ENCODE assay signal across 20 cellular contexts in the genomic region with DNA sequence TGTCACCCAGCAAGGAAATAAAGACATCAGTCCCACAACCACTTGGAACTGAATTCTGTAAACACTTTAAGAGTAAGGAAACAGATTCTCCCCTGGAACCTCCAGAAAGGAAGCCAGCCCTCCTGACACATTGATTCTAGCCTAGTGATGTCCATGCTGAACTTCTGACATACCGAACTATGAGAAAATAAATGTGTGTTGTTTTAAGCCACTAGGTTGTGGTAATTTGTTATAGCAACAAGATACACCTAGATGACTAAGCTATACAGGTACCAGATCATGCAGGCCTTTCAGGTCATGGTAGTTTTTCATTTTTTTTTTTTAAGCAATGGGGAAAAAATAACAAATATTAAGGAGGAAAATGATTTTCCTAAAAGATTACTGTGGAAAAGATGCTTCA. TPM values are rescaled to one million over a fixed set of nuclear protein-coding genes. Genes with fewer than 3 reads are reported as not detected.
DNase-seq lines count a peak whose midpoint lies in the region; ATAC-seq and TF ChIP-seq lines count a peak whose summit lies in the region.
"Had no signal": no experiment of that assay in that cellular context is flagged by ENCODE, and none has a peak within 500 bp of the region (broad histone marks: within the 10 kb centered on the region; RNA-seq: fewer than 3 reads in every experiment).

No MANE protein-coding gene starts in this region.

- no peaks in the 10 kb centered on the region for H3K9me3 ChIP-seq in PC-3 (ENCODE audit: low read length)
- H3K9me3 ChIP-seq: A549 had no signal

- H3K4me2 ChIP-seq in PC-3 (ENCODE audit: low read length): peak overlapping the region; percentile 5
- H3K4me2 ChIP-seq: A549 had no signal

- BruUV-seq in Calu3 (replicated peaks; lab: Mats Ljungman, UMichigan) (no TSS peak), PC-3 (replicated peaks; lab: Mats Ljungman, UMichigan) (no TSS peak)

- ATAC-seq in PC-3 (peak; percentile 96), omental fat pad (ENCODE audit: low FRiP score) (no peak)
- ATAC-seq: A549, GM12878 had no signal

- intact Hi-C loops in Calu3 (cut with micrococcal nuclease; ENCODE audit: unreplicated experiment) (no loop called here), PC-3 (cut with micrococcal nuclease) (no loop called here), posterior cingulate gyrus (cut with DNase I) (no loop called here)

- H4K20me1 ChIP-seq in PC-3 (ENCODE audit: low read length): no peaks in the 10 kb centered on the region

- no peak overlapping the region for H3K4me3 Mint-ChIP-seq in Calu3 (ENCODE audit: low read depth, unreplicated experiment)
- H3K4me3 Mint-ChIP-seq: CD4-positive, alpha-beta memory T cell had no signal

- no peaks in the 10 kb centered on the region for H3K4me1 Mint-ChIP-seq in Calu3 (ENCODE audit: low read depth, unreplicated experiment)
- H3K4me1 Mint-ChIP-seq: CD4-positive, alpha-beta memory T cell had no signal

- no peaks in the 10 kb centered on the region for H3K27me3 ChIP-seq in PC-3 (ENCODE audit: low read length)

- peak overlapping the region; percentile 57 for H3K27ac ChIP-seq in PC-3 (ENCODE audit: low read length)
- H3K27ac ChIP-seq: A549, GM23248 had no signal

- no peaks in the 10 kb centered on the region for H3K27me3 Mint-ChIP-seq in Calu3 (ENCODE audit: unreplicated experiment)

- peak overlapping the region; percentile 12 for H2AFZ ChIP-seq in PC-3 (ENCODE audit: low read length)
- H2AFZ ChIP-seq: GM23248 had no signal

- CTCF ChIA-PET in Calu3 (lab: Charles Lee) (no interaction called here), PC-3 (lab: Charles Lee) (no interaction called here)

- TF ChIP-seq CTCF in Calu3 (IDR thresholded peaks at IDR 0.05; ENCODE audit: unreplicated experiment) (no peak), PC-3 (conservative IDR thresholded peaks at IDR 0.05; ENCODE audit: low read depth, low read length) (no peak), omental fat pad (IDR thresholded peaks at IDR 0.05) (no peak)

- POLR2A ChIA-PET in PC-3 (lab: Charles Lee; ENCODE audit: unreplicated experiment): no interaction called here

- DNase-seq in Calu3: peak; percentile 4
- DNase-seq in PC-3: peak; percentile 91
- peak; percentile 5 for DNase-seq in kidney tubule cell (ENCODE audit: low spot score)
- DNase-seq in D341Med (ENCODE audit: low spot score): no peak
- no peak for DNase-seq in posterior cingulate gyrus
- no peak for DNase-seq in omental fat pad (ENCODE audit: low spot score)
- DNase-seq: 8988T; ACHN; C1 segment of cervical spinal cord; CD4-positive, alpha-beta memory T cell; COR-L47; DMS 273 treated with DMSO at 0.1 percent for 48 hours; DMS79; EL; GDM1; GM23248; H7; HCEC 1CT had no signal

- no peaks in the 10 kb centered on the region for H3K9me2 ChIP-seq in PC-3 (replicated peaks; ENCODE audit: low read length)

- H3K9me3 Mint-ChIP-seq in Calu3 (ENCODE audit: low read depth, unreplicated experiment): peaks cover 5% of the 10 kb centered on the region

- no peaks in the 10 kb centered on the region for H3K36me3 ChIP-seq in PC-3 (ENCODE audit: low read depth, low read length)

- H3K4me1 ChIP-seq in PC-3 (ENCODE audit: insufficient read depth, low read length): peaks cover 15% of the 10 kb centered on the region
- H3K4me1 ChIP-seq: A549 had no signal

- H3K79me2 ChIP-seq in PC-3 (ENCODE audit: low read length): no peaks in the 10 kb centered on the region

- no peak overlapping the region for H3K27ac Mint-ChIP-seq in Calu3 (ENCODE audit: unreplicated experiment)
- H3K27ac Mint-ChIP-seq: CD4-positive, alpha-beta memory T cell had no signal

- no peaks in the 10 kb centered on the region for H3K36me3 Mint-ChIP-seq in Calu3 (ENCODE audit: insufficient read depth, unreplicated experiment)
- H3K36me3 Mint-ChIP-seq: CD4-positive, alpha-beta memory T cell had no signal

- no peaks in the 10 kb centered on the region for H3F3A ChIP-seq in PC-3 (ENCODE audit: low read length, unreplicated experiment)

- peak overlapping the region; percentile 1; the same call in 1 of the 2 replicates for H3K9ac ChIP-seq in PC-3 (ENCODE audit: low read length)
- H3K9ac ChIP-seq: GM23248 had no signal

- no peak overlapping the region for H3K4me3 ChIP-seq in PC-3 (ENCODE audit: low read length)
- H3K4me3 ChIP-seq: A549, GM12878, GM23248 had no signal

RNA-seq across cellular contexts. Expression of a gene that starts 37.6 kb away (rescaled TPM):
- total RNA-seq in Calu3 (2022) (not detected in 2 replicates), PC-3 (2014; rRNA removed) (0.12 and 0.15 TPM in 2 replicates), omental fat pad (under 1 TPM in 1 of 4 donors, not detected in 3; 0.09 TPM)
- total RNA-seq: CD4-positive, alpha-beta memory T cell; GM12878; GM23248 had no signal

Comparison
In these comparisons a context has a peak if more than half of its experiments do, and no peak if none do; other contexts are left out.
1. DNase-seq: peak in Calu3 (single experiment), PC-3 (single experiment) and kidney tubule cell (single experiment); none in D341Med (single experiment), posterior cingulate gyrus (0 of 10) and omental fat pad (single experiment).